Comparison of ENCODE assay signal across 10 cellular contexts in the genomic region with DNA sequence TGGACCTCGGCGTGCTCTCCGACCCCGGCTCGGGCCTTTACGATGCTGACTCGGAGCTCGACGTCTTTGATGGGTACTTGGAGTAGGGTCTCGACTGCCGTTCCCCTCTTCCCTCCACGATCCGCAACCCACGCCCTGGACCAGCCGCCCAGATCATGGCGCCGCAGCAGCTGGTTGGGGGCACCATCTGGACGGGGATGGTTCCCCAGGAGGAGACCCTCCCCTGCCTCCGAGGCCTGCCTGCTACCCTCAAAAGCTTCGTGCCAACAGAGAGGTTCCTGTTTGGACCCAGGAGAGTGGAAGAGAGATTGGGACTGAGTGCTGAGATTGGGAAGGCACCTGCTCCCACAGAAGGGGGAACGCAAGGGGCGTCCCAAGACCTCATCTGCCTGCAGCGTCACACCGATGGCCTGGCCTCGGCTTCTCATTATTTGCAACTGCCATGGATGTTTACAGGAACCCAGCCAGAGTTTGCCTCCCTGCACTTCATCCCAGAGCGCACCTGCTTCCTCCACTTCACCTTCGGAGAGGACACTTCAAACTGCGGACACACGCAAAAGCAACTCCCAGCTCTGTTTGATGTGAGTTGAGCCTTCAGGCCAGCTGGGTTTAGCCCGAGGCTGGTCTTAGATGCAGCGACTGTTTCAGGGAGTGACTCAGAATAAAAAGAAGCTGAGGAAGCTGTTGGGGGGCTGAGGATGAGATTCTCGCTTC. TPM values are rescaled to one million over a fixed set of nuclear protein-coding genes. Genes with fewer than 3 reads are reported as not detected.
DNase-seq lines count a peak whose midpoint lies in the region; ATAC-seq and TF ChIP-seq lines count a peak whose summit lies in the region.
"Not testable (repeated sequence)": the region's sequence is repeated elsewhere in the genome, so short reads cannot be mapped to it uniquely, and the experiment has no call there.
"Had no signal": no experiment of that assay in that cellular context is flagged by ENCODE, and none has a peak within 500 bp of the region (broad histone marks: within the 10 kb centered on the region; RNA-seq: fewer than 3 reads in every experiment).

No MANE protein-coding gene starts in this region.

- not testable (repeated sequence) for DNase-seq in CD14-positive monocyte (ENCODE audit: low spot score); foreskin keratinocyte
- peak; percentile 12 for DNase-seq in M059J (ENCODE audit: low read depth)
- peak; percentile 59 for DNase-seq in NCI-H524 treated with DMSO at 0.1 percent for 48 hours (lab: John Stamatoyannopoulos, UW)
- peak; percentile 62 for DNase-seq in activated CD4-positive, alpha-beta T cell treated with anti-CD3 and anti-CD28 coated beads, Interleukin-2, amount 10 ng/mL, durations not matched to agents 24 days and 14 days
- peak; percentile 49 to 50 for DNase-seq in left lung
- peak; percentile 18 for DNase-seq in stimulated activated CD4-positive, alpha-beta T cell treated with anti-CD3 and anti-CD28 coated beads, Interleukin-4, amount 100 ng/mL, for 1 hour

- not testable (repeated sequence) for H3K4me3 ChIP-seq in left lung

- ATAC-seq in foreskin keratinocyte (peak; percentile 57), left lung (peak; percentile 95)

- TF ChIP-seq CTCF in CD14-positive monocyte (IDR thresholded peaks at IDR 0.05); foreskin keratinocyte (conservative IDR thresholded peaks at IDR 0.05); left lung (IDR thresholded peaks at IDR 0.05): not testable (repeated sequence)

- H3K9me3 ChIP-seq in left lung, result not testable (repeated sequence)

- not testable (repeated sequence) for H3K27ac ChIP-seq in foreskin keratinocyte, left lung

- H3K27me3 ChIP-seq in foreskin keratinocyte (peaks cover 31% of the 10 kb centered on the region), left lung (peaks cover 7 to 41% of the 10 kb centered on the region in 2 donors)

- H3K4me1 ChIP-seq in foreskin keratinocyte, result not testable (repeated sequence)
- peaks cover 0 to 12% of the 10 kb centered on the region in 2 donors for H3K4me1 ChIP-seq in left lung

- H3K4me3 Mint-ChIP-seq in CD14-positive monocyte, result peak overlapping the region; percentile 79 to 87
- H3K4me3 Mint-ChIP-seq in activated CD4-positive, alpha-beta T cell treated with anti-CD3 and anti-CD28 coated beads, Interleukin-2, amount 10 ng/mL, durations not matched to agents 24 days and 14 days, result peak overlapping the region; percentile 23
- H3K4me3 Mint-ChIP-seq in activated naive CD8-positive, alpha-beta T cell, result peak overlapping the region; percentile 61

- not testable (repeated sequence) for H3K36me3 ChIP-seq in left lung

- H3K9me3 Mint-ChIP-seq in CD14-positive monocyte; activated CD4-positive, alpha-beta T cell treated with anti-CD3 and anti-CD28 coated beads, Interleukin-2, amount 10 ng/mL, durations not matched to agents 24 days and 14 days; activated naive CD8-positive, alpha-beta T cell (ENCODE audit: low read depth): not testable (repeated sequence)

- intact Hi-C loops in CD14-positive monocyte (cut with micrococcal nuclease); activated CD4-positive, alpha-beta T cell treated with anti-CD3 and anti-CD28 coated beads, Interleukin-2, amount 10 ng/mL, durations not matched to agents 24 days and 14 days (cut with micrococcal nuclease); left lung (cut with DNase I): not testable (repeated sequence)

- not testable (repeated sequence) for H3K36me3 Mint-ChIP-seq in CD14-positive monocyte; activated CD4-positive, alpha-beta T cell treated with anti-CD3 and anti-CD28 coated beads, Interleukin-2, amount 10 ng/mL, durations not matched to agents 24 days and 14 days (ENCODE audit: low read depth); activated naive CD8-positive, alpha-beta T cell

- peaks cover 40% of the 10 kb centered on the region for H3K4me1 Mint-ChIP-seq in CD14-positive monocyte
- not testable (repeated sequence) for H3K4me1 Mint-ChIP-seq in activated CD4-positive, alpha-beta T cell treated with anti-CD3 and anti-CD28 coated beads, Interleukin-2, amount 10 ng/mL, durations not matched to agents 24 days and 14 days; activated naive CD8-positive, alpha-beta T cell (ENCODE audit: low read depth)

- H3K27ac Mint-ChIP-seq in CD14-positive monocyte, result peak overlapping the region in 3 of 7 donors; percentile 14 to 30 (median 26)
- H3K27ac Mint-ChIP-seq in activated CD4-positive, alpha-beta T cell treated with anti-CD3 and anti-CD28 coated beads, Interleukin-2, amount 10 ng/mL, durations not matched to agents 24 days and 14 days, result not testable (repeated sequence)
- peak overlapping the region; percentile 29 for H3K27ac Mint-ChIP-seq in activated naive CD8-positive, alpha-beta T cell

- peaks cover 16 to 31% (median 18%) of the 10 kb centered on the region in 3 donors for H3K27me3 Mint-ChIP-seq in CD14-positive monocyte (ENCODE audit: low read depth in 3 of 3)
- H3K27me3 Mint-ChIP-seq in activated CD4-positive, alpha-beta T cell treated with anti-CD3 and anti-CD28 coated beads, Interleukin-2, amount 10 ng/mL, durations not matched to agents 24 days and 14 days, result peaks cover 46% of the 10 kb centered on the region
- not testable (repeated sequence) for H3K27me3 Mint-ChIP-seq in activated naive CD8-positive, alpha-beta T cell

RNA-seq across cellular contexts. Expression of a gene that starts 58.9 kb away (rescaled TPM):
- polyA plus RNA-seq in CD14-positive monocyte (not detected), foreskin keratinocyte (not detected in 2 replicates)
- not detected in 2 replicates for total RNA-seq in M059J (2014; rRNA removed; shearing (Covaris generic))
- not detected in 2 replicates for total RNA-seq in activated CD4-positive, alpha-beta T cell treated with anti-CD3 and anti-CD28 coated beads, Interleukin-2, amount 10 ng/mL, durations not matched to agents 24 days and 14 days
- total RNA-seq in foreskin keratinocyte (not detected in 2 replicates), left lung (not detected)
- total RNA-seq: suprapubic skin had no signal
- polyA plus RNA-seq: keratinocyte had no signal

Comparison
In these comparisons a context has a peak if more than half of its experiments do, and no peak if none do; other contexts are left out.
1. H3K4me3 Mint-ChIP-seq: peak in every context shown above with its lines; median percentile 83 in CD14-positive monocyte; 61 in activated naive CD8-positive, alpha-beta T cell; 23 in activated CD4-positive, alpha-beta T cell treated with anti-CD3 and anti-CD28 coated beads, Interleukin-2, amount 10 ng/mL, durations not matched to agents 24 days and 14 days.